ENCODE assay signal across 26 cellular contexts in the genomic region with DNA sequence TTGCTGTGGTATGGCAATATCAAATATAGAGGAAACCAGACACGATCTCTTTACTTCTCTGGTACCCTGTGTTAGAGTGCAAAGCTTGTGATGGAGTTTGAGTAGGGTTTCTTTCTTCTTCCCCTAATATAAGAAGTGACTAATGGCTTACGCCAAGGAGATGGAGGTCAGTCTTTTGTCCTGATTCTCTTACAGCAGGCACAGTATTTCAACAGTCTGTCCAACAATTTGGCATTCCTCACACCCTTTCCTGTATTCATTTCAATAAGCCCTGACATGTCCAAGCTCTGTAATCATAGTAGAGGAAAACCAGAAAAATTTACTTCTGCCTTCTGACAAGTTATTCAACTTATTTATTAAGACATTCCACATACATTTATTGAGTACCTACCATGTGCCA.
"Had no signal": no experiment of that assay in that cellular context is flagged by ENCODE, and none has a peak within 500 bp of the region (broad histone marks: within the 10 kb centered on the region; RNA-seq: fewer than 3 reads in every experiment).

No MANE protein-coding gene starts in this region.

- H3K36me3 ChIP-seq: ascending aorta, colonic mucosa, esophagus muscularis mucosa, gastroesophageal sphincter, heart right ventricle, WERI-Rb-1 had no signal

- DNase-seq: activated B cell treated with CpG ODN at 0.5 μM for 24 hours; activated CD4-positive, alpha-beta T cell treated with anti-CD3 and anti-CD28 coated beads for 48 hours; activated CD4-positive, alpha-beta T cell treated with anti-CD3 and anti-CD28 coated beads, Interleukin-2, amount 50 U/mL, for 1 hour; activated CD4-positive, alpha-beta T cell treated with anti-CD3 and anti-CD28 coated beads, Interleukin-2, amount 50 U/mL, for 48 hours; activated CD8-positive, alpha-beta memory T cell treated with anti-CD3 and anti-CD28 coated beads, Interleukin-2, amount 10 ng/mL, durations not matched to agents 7 days and 5 days; activated CD8-positive, alpha-beta memory T cell treated with anti-CD3 and anti-CD28 coated beads, Interleukin-2, amount 50 U/mL, for 4 hours; activated CD8-positive, alpha-beta T cell treated with anti-CD3 and anti-CD28 coated beads for 36 hours; activated effector memory CD4-positive, alpha-beta T cell treated with anti-CD3 and anti-CD28 coated beads, Interleukin-2, amount 50 U/mL, for 16 hours; activated naive CD4-positive, alpha-beta T cell treated with anti-CD3 and anti-CD28 coated beads for 36 hours; activated naive CD8-positive, alpha-beta T cell treated with anti-CD3 and anti-CD28 coated beads, Interleukin-2, amount 10 ng/mL, durations not matched to agents 7 days and 5 days; activated T-cell treated with anti-CD3 and anti-CD28 coated beads, Interleukin-2, amount 50 U/mL, for 1 hour; activated T-cell treated with anti-CD3 and anti-CD28 coated beads, Interleukin-2, amount 50 U/mL, for 48 hours; caudate nucleus; cerebellar nuclear complex; colonic mucosa; effector CD8-positive, alpha-beta T cell; erythroblast; foreskin melanocyte; heart right ventricle; T-helper 1 cell; T-helper 17 cell; T1000; WERI-Rb-1 had no signal

- H3K27ac ChIP-seq: ascending aorta, colonic mucosa, esophagus muscularis mucosa, gastroesophageal sphincter, heart right ventricle, WERI-Rb-1 had no signal

- H3K27me3 ChIP-seq: ascending aorta, colonic mucosa, esophagus muscularis mucosa, gastroesophageal sphincter, heart right ventricle had no signal

- H3K4me3 ChIP-seq: ascending aorta, colonic mucosa, esophagus muscularis mucosa, gastroesophageal sphincter, heart right ventricle had no signal

- H3K9me3 ChIP-seq: ascending aorta, colonic mucosa, esophagus muscularis mucosa had no signal

- H3K4me1 ChIP-seq: ascending aorta, colonic mucosa, esophagus muscularis mucosa, gastroesophageal sphincter, heart right ventricle had no signal
